In genomic region chr11:1087961-1088926, GRCh38 we compare ENCODE assay signal across 20 cellular contexts. TPM values are rescaled to one million over a fixed set of nuclear protein-coding genes. Genes with fewer than 3 reads are reported as not detected.
DNase-seq lines count a peak whose midpoint lies in the region; ATAC-seq, FAIRE-seq and TF ChIP-seq lines count a peak whose summit lies in the region.
"Had no signal": no experiment of that assay in that cellular context is flagged by ENCODE, and none has a peak within 500 bp of the region (broad histone marks: within the 10 kb centered on the region; RNA-seq: fewer than 3 reads in every experiment).

No MANE protein-coding gene starts in this region.

- no peak overlapping the region for H4K91ac ChIP-seq in neuronal stem cell (ENCODE audit: low read depth, low read length, poor library complexity)

- H2AFZ ChIP-seq in HCT116 (ENCODE audit: low read depth, low read length, poor library complexity, severe bottlenecking): no peak overlapping the region
- no peak overlapping the region for H2AFZ ChIP-seq in neuronal stem cell (ENCODE audit: low read length)
- H2AFZ ChIP-seq: GM23248 had no signal

- no peak overlapping the region for H3K27ac Mint-ChIP-seq in Caco-2 (ENCODE audit: unreplicated experiment)
- H3K27ac Mint-ChIP-seq: activated naive CD4-positive, alpha-beta T cell treated with anti-CD3 and anti-CD28 coated beads, Interleukin-2, amount 50 U/mL, for 72 hours; activated T-helper 1 cell treated with anti-CD3 and anti-CD28 coated beads, Interleukin-12 subunit alpha, Interleukin-12 subunit beta, Interleukin-2, Interleukin-4 antibody, amounts not matched to agents 30 ng/mL and 10 ng/mL and 1 ng/mL, durations not matched to agents 14 hours and 24 hours and 36 hours; CD4-positive, alpha-beta T cell had no signal

- RAD21 ChIA-PET in HCT116 (lab: Charles Lee; ENCODE audit: low non-redundant PET in 1 of 2, low total read pairs in 2 of 2, uncharacterized antibody in 2 of 2, unreplicated experiment in 2 of 2): no interaction called here

- H3K79me1 ChIP-seq in neuronal stem cell (ENCODE audit: low read depth, low read length): peaks cover 5% of the 10 kb centered on the region

- H2BK15ac ChIP-seq in neuronal stem cell (ENCODE audit: low read length): no peak overlapping the region

- H3K27ac ChIP-seq in HCT116 (ENCODE audit: low read depth, low read length) (no peak overlapping the region), neuronal stem cell (replicated peaks; ENCODE audit: low read length) (no peak overlapping the region)
- H3K27ac ChIP-seq: GM23248, RWPE1 had no signal

- H3K9me2 ChIP-seq in HCT116 (ENCODE audit: insufficient read depth): no peaks in the 10 kb centered on the region

- no peak overlapping the region for H2BK5ac ChIP-seq in neuronal stem cell (ENCODE audit: low read length)

- no peak overlapping the region for H3K4ac ChIP-seq in neuronal stem cell (ENCODE audit: low read length)

- ATAC-seq in HCT116: peak; percentile 44
- ATAC-seq in HG03469 (IDR thresholded peaks at IDR 0.05; ENCODE audit: unreplicated experiment): no peak
- ATAC-seq: activated naive CD4-positive, alpha-beta T cell treated with anti-CD3 and anti-CD28 coated beads, Interleukin-2, amount 50 U/mL, for 72 hours had no signal

- peak overlapping the region; percentile 95 for H2BK12ac ChIP-seq in neuronal stem cell (ENCODE audit: low read length)

- H3K23ac ChIP-seq in neuronal stem cell (ENCODE audit: low read depth, low read length, poor library complexity): peak overlapping the region; percentile 44

- peak overlapping the region; percentile 86 for H2AK5ac ChIP-seq in neuronal stem cell (ENCODE audit: low read depth, low read length)

- POLR2A ChIA-PET in HCT116 (lab: Charles Lee) (no interaction called here), Caco-2 (lab: Charles Lee) (no interaction called here)

- H3K4me3 ChIP-seq in BE2C (ENCODE audit: low read depth, low read length) (no peak overlapping the region), HCT116 (replicated peaks in 1 of 2; ENCODE audit: low read depth in 1 of 2, low read length in 2 of 2) (no peak overlapping the region), neuronal stem cell (ENCODE audit: low read length in 2 of 2) (no peak overlapping the region), Caco-2 (ENCODE audit: low read depth, low read length) (no peak overlapping the region)
- H3K4me3 ChIP-seq: GM23248 had no signal

- H3K14ac ChIP-seq in neuronal stem cell (ENCODE audit: low read length): peak overlapping the region; percentile 82

- FAIRE-seq in H54 (lab: Jason Lieb, UNC): no peak

- H3K18ac ChIP-seq in neuronal stem cell (ENCODE audit: low read length): peak overlapping the region; percentile 48

- H4K20me1 ChIP-seq in HCT116 (ENCODE audit: insufficient read depth): no peaks in the 10 kb centered on the region

- H3K9me3 ChIP-seq in BE2C: no peaks in the 10 kb centered on the region
- no peaks in the 10 kb centered on the region; a peak in 1 of 4 replicates for H3K9me3 ChIP-seq in HCT116 (ENCODE audit: control insufficient read depth in 1 of 2, insufficient read depth in 1 of 2, low read depth in 1 of 2, low read length in 2 of 2)
- peaks cover 0 to 10% of the 10 kb centered on the region in 2 donors for H3K9me3 ChIP-seq in neuronal stem cell (replicated peaks in 1 of 2; ENCODE audit: control insufficient read depth in 2 of 2, insufficient read depth in 1 of 2, low read depth in 1 of 2, low read length in 2 of 2)
- H3K9me3 ChIP-seq in Caco-2: peaks cover 9% of the 10 kb centered on the region; the same call in 1 of the 2 replicates

- BruUV-seq in HCT116 (replicated peaks; lab: Mats Ljungman, UMichigan): no TSS peak
- BruUV-seq in Caco-2 (replicated peaks; lab: Mats Ljungman, UMichigan): no TSS peak

- H3K27me3 Mint-ChIP-seq in Caco-2 (ENCODE audit: insufficient read depth, unreplicated experiment): no peaks in the 10 kb centered on the region
- H3K27me3 Mint-ChIP-seq: CD4-positive, alpha-beta T cell had no signal

- H3K79me2 ChIP-seq in HCT116 (ENCODE audit: insufficient read depth, low read length): no peaks in the 10 kb centered on the region

- H3K4me1 Mint-ChIP-seq in Caco-2 (ENCODE audit: low read depth, unreplicated experiment): no peaks in the 10 kb centered on the region

- CTCF ChIA-PET in HCT116 (lab: Charles Lee): no interaction called here
- CTCF ChIA-PET in Caco-2 (lab: Charles Lee): no interaction called here

- H2BK120ac ChIP-seq in neuronal stem cell (ENCODE audit: low read depth, low read length): no peak overlapping the region

- H3K27me3 ChIP-seq in BE2C (0 out of 2 replicates have a peak, but pooled peaks cover 4% of the 10 kb centered on the region), HCT116 (ENCODE audit: insufficient read depth, low read length) (no peaks in the 10 kb centered on the region), neuronal stem cell (ENCODE audit: control insufficient read depth in 3 of 3, insufficient read depth in 3 of 3, low read depth in 1 of 3, low read length in 3 of 3) (peaks cover 0 to 8% (median 0%) of the 10 kb centered on the region in 3 experiments), Caco-2 (replicated peaks; ENCODE audit: control insufficient read depth, insufficient read depth, low read length) (no peaks in the 10 kb centered on the region)

- no peaks in the 10 kb centered on the region for H3K36me3 ChIP-seq in BE2C
- no peaks in the 10 kb centered on the region for H3K36me3 ChIP-seq in HCT116 (ENCODE audit: control insufficient read depth in 1 of 2, insufficient read depth in 2 of 2, low read length in 2 of 2)
- H3K36me3 ChIP-seq in neuronal stem cell (replicated peaks in 1 of 2; ENCODE audit: control insufficient read depth in 2 of 2, insufficient read depth in 2 of 2, low read length in 2 of 2): no peaks in the 10 kb centered on the region
- H3K36me3 ChIP-seq in Caco-2 (ENCODE audit: control insufficient read depth, insufficient read depth, low read length): no peaks in the 10 kb centered on the region

- no peak overlapping the region for H3K4me3 Mint-ChIP-seq in Caco-2 (ENCODE audit: unreplicated experiment)
- H3K4me3 Mint-ChIP-seq: activated T-helper 1 cell treated with anti-CD3 and anti-CD28 coated beads, Interleukin-12 subunit alpha, Interleukin-12 subunit beta, Interleukin-2, Interleukin-4 antibody, amounts not matched to agents 30 ng/mL and 10 ng/mL and 1 ng/mL, durations not matched to agents 14 hours and 24 hours and 36 hours; CD4-positive, alpha-beta T cell had no signal

- H3K9ac ChIP-seq in HCT116 (ENCODE audit: low read length) (no peak overlapping the region), neuronal stem cell (ENCODE audit: low read depth, low read length, poor library complexity) (peak overlapping the region; percentile 60)
- H3K9ac ChIP-seq: GM23248 had no signal

- no peak for TF ChIP-seq CTCF in BE2C (IDR thresholded peaks at IDR 0.05; ENCODE audit: low read depth, low read length)
- no peak for TF ChIP-seq CTCF in HCT116 (IDR thresholded peaks at IDR 0.05 in 2 of 3, conservative IDR thresholded peaks at IDR 0.05 in 1 of 3; ENCODE audit: borderline replicate concordance in 1 of 3, insufficient read depth in 1 of 3, low read depth in 2 of 3, low read length in 2 of 3)
- no peak for TF ChIP-seq CTCF in Caco-2 (IDR thresholded peaks at IDR 0.05; ENCODE audit: insufficient read depth in 1 of 2, low read depth in 1 of 2, low read length in 1 of 2, severe bottlenecking in 1 of 2, unreplicated experiment in 1 of 2)

- no CpG with 5 or more reads among the region's 40 CpGs for WGBS in neuronal stem cell (ENCODE audit: extremely low coverage in 2 of 2, insufficient read length in 2 of 2, insufficient replicate concordance in 1 of 2), 2 donors

- H3K4me1 ChIP-seq in BE2C (no peaks in the 10 kb centered on the region), HCT116 (ENCODE audit: control insufficient read depth in 1 of 2, insufficient read depth in 2 of 2, low read length in 2 of 2) (no peaks in the 10 kb centered on the region), neuronal stem cell (ENCODE audit: control insufficient read depth in 2 of 2, insufficient read depth in 1 of 2, low read depth in 1 of 2, low read length in 2 of 2) (peaks cover 0 to 2% of the 10 kb centered on the region in 2 donors), Caco-2 (no peaks in the 10 kb centered on the region)

- no peak for TF ChIP-seq RAD21 in HCT116 (IDR thresholded peaks at IDR 0.05; ENCODE audit: low read depth)

- no peak for TF ChIP-seq POLR2A in HCT116 (IDR thresholded peaks at IDR 0.05; ENCODE audit: borderline replicate concordance, extremely low read depth, insufficient read depth, insufficient read length)
- TF ChIP-seq POLR2A in H54 (IDR thresholded peaks at IDR 0.05; ENCODE audit: low read depth, low read length): no peak

- DNase-seq in BE2C (peak; percentile 20), HCT116 (ENCODE audit: low read depth, low spot score) (no peak), cerebellar cortex (ENCODE audit: low spot score) (peak; percentile 3), neuronal stem cell (ENCODE audit: low spot score) (no peak), Caco-2 (no peak), H54 (ENCODE audit: insufficient read length, low spot score) (no peak)
- DNase-seq: CD4-positive, alpha-beta T cell; GM23248; NCI-H1105 treated with DMSO at 0.1 percent for 48 hours; NCI-H2081 treated with DMSO at 0.1 percent for 48 hours; NCI-H446 treated with DMSO at 0.1 percent for 48 hours; retina had no signal

- no peaks in the 10 kb centered on the region for H3K36me3 Mint-ChIP-seq in Caco-2 (ENCODE audit: insufficient read depth, unreplicated experiment)
- H3K36me3 Mint-ChIP-seq: activated naive CD4-positive, alpha-beta T cell treated with anti-CD3 and anti-CD28 coated beads, Interleukin-2, amount 50 U/mL, for 72 hours had no signal

- no peaks in the 10 kb centered on the region for H3K9me3 Mint-ChIP-seq in Caco-2 (ENCODE audit: unreplicated experiment)
- H3K9me3 Mint-ChIP-seq: CD4-positive, alpha-beta T cell had no signal

- intact Hi-C loops in HCT116 (cut with micrococcal nuclease): no loop called here
- intact Hi-C loops in Caco-2 (cut with micrococcal nuclease; ENCODE audit: unreplicated experiment): no loop called here

- H4K8ac ChIP-seq in neuronal stem cell (ENCODE audit: low read depth, low read length): no peak overlapping the region

- H3K4me2 ChIP-seq in HCT116 (ENCODE audit: low read length): no peak overlapping the region
- H3K4me2 ChIP-seq in neuronal stem cell (ENCODE audit: insufficient read depth, low read length, poor library complexity, severe bottlenecking): no peak overlapping the region

TF ChIP-seq in HCT116, 20 proteins besides CTCF, POLR2A, EP300 and RAD21 (continues in another document):
- TF ChIP-seq SRF (IDR thresholded peaks at IDR 0.05; ENCODE audit: low read depth) (no peak), ZFX (IDR thresholded peaks at IDR 0.05) (no peak), SIN3A (IDR thresholded peaks at IDR 0.05; ENCODE audit: low read depth) (no peak)

RNA-seq across cellular contexts. Expression of gene MUC2, which starts 13.6 kb away (rescaled TPM):
- not detected for polyA plus RNA-seq in BE2C (2012; ENCODE audit: insufficient read depth, insufficient read length, low read depth)
- total RNA-seq in HCT116 (2021; ENCODE audit: unreplicated experiment) (0.47 TPM), Caco-2 (2022) (0.05 and 0.35 TPM in 2 replicates)
- 0.09 and 0.25 TPM in 2 replicates for polyA plus RNA-seq in HCT116 (2012)
- not detected for polyA plus RNA-seq in neuronal stem cell (2013, experiment 1 of 2)
- under 0.01 TPM for polyA plus RNA-seq in neuronal stem cell (2013, experiment 2 of 2)
- total RNA-seq: activated naive CD4-positive, alpha-beta T cell treated with anti-CD3 and anti-CD28 coated beads, Interleukin-2, amount 50 U/mL, for 72 hours; activated T-helper 1 cell treated with anti-CD3 and anti-CD28 coated beads, Interleukin-12 subunit alpha, Interleukin-12 subunit beta, Interleukin-2, Interleukin-4 antibody, amounts not matched to agents 30 ng/mL and 10 ng/mL and 1 ng/mL, durations not matched to agents 14 hours and 24 hours and 36 hours; CD4-positive, alpha-beta T cell; fibroblast of lung; GM23248; HT1080; LHCN-M2 had no signal
- polyA plus RNA-seq: fibroblast of lung, GM23248 had no signal

RNA-seq across cellular contexts. Expression of gene MUC6, which starts 51.7 kb away (rescaled TPM):
- 0.54 TPM for polyA plus RNA-seq in BE2C (2012; ENCODE audit: insufficient read depth, insufficient read length, low read depth)
- total RNA-seq in HCT116 (2021; ENCODE audit: unreplicated experiment) (0.02 TPM), Caco-2 (2022) (not detected in 2 replicates)
- polyA plus RNA-seq in HCT116 (2012): 0.21 and 0.36 TPM in 2 replicates
- not detected for polyA plus RNA-seq in neuronal stem cell (2013, experiment 1 of 2)
- not detected for polyA plus RNA-seq in neuronal stem cell (2013, experiment 2 of 2)
- total RNA-seq: activated naive CD4-positive, alpha-beta T cell treated with anti-CD3 and anti-CD28 coated beads, Interleukin-2, amount 50 U/mL, for 72 hours; activated T-helper 1 cell treated with anti-CD3 and anti-CD28 coated beads, Interleukin-12 subunit alpha, Interleukin-12 subunit beta, Interleukin-2, Interleukin-4 antibody, amounts not matched to agents 30 ng/mL and 10 ng/mL and 1 ng/mL, durations not matched to agents 14 hours and 24 hours and 36 hours; CD4-positive, alpha-beta T cell; fibroblast of lung; GM23248; HT1080; LHCN-M2; lower leg skin had no signal
- polyA plus RNA-seq: fibroblast of lung, GM23248 had no signal

Comparison
In these comparisons a context has a peak if more than half of its experiments do, and no peak if none do; other contexts are left out.
1. DNase-seq: peak in BE2C (single experiment) and cerebellar cortex (single experiment); none in HCT116 (single experiment), neuronal stem cell (single experiment), Caco-2 (0 of 2) and H54 (single experiment).